In the genomic region with DNA sequence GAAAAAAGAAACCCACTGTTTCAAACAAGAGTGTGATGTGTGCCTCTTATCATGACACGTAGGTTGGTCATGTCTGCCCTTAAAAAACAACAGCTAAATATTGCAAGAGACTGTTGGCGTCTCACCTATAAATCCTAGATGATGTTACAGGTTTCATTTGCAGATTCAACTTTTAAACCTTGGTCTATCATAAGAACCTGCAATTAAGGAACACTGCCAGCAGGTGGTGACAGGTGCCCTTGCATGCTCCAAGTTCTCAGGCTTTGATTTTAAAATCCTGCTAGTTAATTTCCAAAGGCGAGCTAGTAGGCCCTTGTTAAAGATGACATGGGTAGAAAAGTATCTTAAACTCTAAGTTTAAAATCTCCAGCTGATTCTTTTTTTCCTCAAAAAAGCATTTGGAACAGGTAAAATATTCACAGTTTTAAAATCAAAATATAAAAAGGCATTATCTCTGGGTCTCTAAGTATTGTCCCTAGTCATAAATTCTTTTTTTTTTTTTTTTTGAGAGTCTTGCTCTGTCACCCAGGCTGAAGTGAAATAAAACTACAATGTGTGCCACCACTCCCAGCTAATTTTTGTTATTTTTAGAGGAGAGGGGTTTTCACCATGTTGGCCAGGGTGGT, we compare ENCODE assay signal across 8 cellular contexts. TPM values are rescaled to one million over a fixed set of nuclear protein-coding genes. Genes with fewer than 3 reads are reported as not detected.
A peak's percentile ranks its signal among the peaks of the same experiment; 100 is the strongest.
DNase-seq lines count a peak whose midpoint lies in the region; ATAC-seq and TF ChIP-seq lines count a peak whose summit lies in the region.

No MANE protein-coding gene starts in this region.

- peak; percentile 55 for ATAC-seq in esophagus mucosa
- no peak for ATAC-seq in HG03097 (IDR thresholded peaks at IDR 0.05; ENCODE audit: low FRiP score, unreplicated experiment)

- DNase-seq in AG10803 (ENCODE audit: low read depth) (peak; percentile 38), GM19240 (ENCODE audit: insufficient read length, low spot score) (peak; percentile 26), NCI-H69 (lab: John Stamatoyannopoulos, UW) (peak; percentile 60), pulmonary artery endothelial cell (ENCODE audit: low read depth, low spot score) (peak; percentile 26), NCI-H187 treated with DMSO at 0.1 percent for 48 hours (lab: John Stamatoyannopoulos, UW) (no peak)
- peak; percentile 25 to 38 for DNase-seq in activated CD8-positive, alpha-beta memory T cell treated with anti-CD3 and anti-CD28 coated beads for 4 hours (ENCODE audit: low read depth in 2 of 2)

- H3K4me3 ChIP-seq in AG10803 (ENCODE audit: low read length) = no peak overlapping the region

- peak; percentile 61 for TF ChIP-seq CTCF in AG10803 (conservative IDR thresholded peaks at IDR 0.05; ENCODE audit: low read length)

RNA-seq across cellular contexts. Expression of gene CLSTN1, which starts 39.1 kb away (rescaled TPM):
- 121 TPM for total RNA-seq in esophagus mucosa
- 79.8 and 100 TPM in 2 replicates for total RNA-seq in pulmonary artery endothelial cell
